In genomic region chr2:55618649-55619055, GRCh38 we compare ENCODE assay signal across 1 cellular context.
TF ChIP-seq lines count a peak whose summit lies in the region.

No MANE protein-coding gene starts in this region.

TF ChIP-seq in HepG2, 621 proteins besides CTCF, POLR2A, EP300 and RAD21 (continued from another document and continues in another):
- TF ChIP-seq ZBED4 (CRISPR knock-in tag; IDR thresholded peaks at IDR 0.05; ENCODE audit: borderline replicate concordance) (no peak), REXO4 (CRISPR knock-in tag; IDR thresholded peaks at IDR 0.05; ENCODE audit: borderline replicate concordance) (no peak), ZNF414 (CRISPR knock-in tag; IDR thresholded peaks at IDR 0.05) (no peak), ATF1 (CRISPR knock-in tag; IDR thresholded peaks at IDR 0.05) (peak; percentile 52; the same call in 1 of the 2 replicates), ZNF136 (CRISPR knock-in tag; IDR thresholded peaks at IDR 0.05; ENCODE audit: low read depth) (no peak), JARID2 (CRISPR knock-in tag; IDR thresholded peaks at IDR 0.05; ENCODE audit: insufficient replicate concordance) (no peak), PRDM15 (CRISPR knock-in tag; IDR thresholded peaks at IDR 0.05) (no peak), ZBTB7A (CRISPR knock-in tag; IDR thresholded peaks at IDR 0.05) (no peak), TCF7L2 (IDR thresholded peaks at IDR 0.05; ENCODE audit: low read depth, low read length) (no peak), ZHX1 (CRISPR knock-in tag; IDR thresholded peaks at IDR 0.05; ENCODE audit: low read depth) (0 out of 2 replicates have a peak, but pooled peaks have one; percentile 37), MYPOP (CRISPR knock-in tag; IDR thresholded peaks at IDR 0.05) (no peak), MLXIP (CRISPR knock-in tag; IDR thresholded peaks at IDR 0.05; ENCODE audit: borderline replicate concordance) (no peak), E2F5 (CRISPR knock-in tag; conservative IDR thresholded peaks at IDR 0.05) (no peak), AHDC1 (CRISPR knock-in tag; IDR thresholded peaks at IDR 0.05; ENCODE audit: borderline replicate concordance) (no peak), ZMAT3 (CRISPR knock-in tag; conservative IDR thresholded peaks at IDR 0.05) (no peak), CHCHD3 (CRISPR knock-in tag; IDR thresholded peaks at IDR 0.05) (no peak), TFDP1 (CRISPR knock-in tag; IDR thresholded peaks at IDR 0.05; ENCODE audit: borderline replicate concordance) (peak; percentile 38; the same call in 1 of the 2 replicates), THRA (CRISPR knock-in tag; IDR thresholded peaks at IDR 0.05; ENCODE audit: borderline replicate concordance) (no peak)
